11 cellular contexts compared by ENCODE assay signal in genomic region chr3:66485291-66485968, GRCh38. TPM values are rescaled to one million over a fixed set of nuclear protein-coding genes. Genes with fewer than 3 reads are reported as not detected.
DNase-seq lines count a peak whose midpoint lies in the region; ATAC-seq and TF ChIP-seq lines count a peak whose summit lies in the region.
"Had no signal": no experiment of that assay in that cellular context is flagged by ENCODE, and none has a peak within 500 bp of the region (broad histone marks: within the 10 kb centered on the region; RNA-seq: fewer than 3 reads in every experiment).

No MANE protein-coding gene starts in this region.

- intact Hi-C loops in CD4-positive, alpha-beta memory T cell (cut with micrococcal nuclease), result no loop called here
- intact Hi-C loops in esophagus squamous epithelium (cut with DNase I), result no loop called here

- no peak for TF ChIP-seq POLR2A in esophagus squamous epithelium (IDR thresholded peaks at IDR 0.05)

- H3K9me3 Mint-ChIP-seq in CD4-positive, alpha-beta memory T cell, result no peaks in the 10 kb centered on the region
- H3K9me3 Mint-ChIP-seq: T-helper 1 cell treated with Interleukin-12 subunit alpha and Interleukin-12 subunit beta and Interleukin-4 antibody, amounts not matched to agents 30 μg/mL and 1 μg/mL, for 36 hours had no signal

- H3K4me3 ChIP-seq in CD4-positive, alpha-beta memory T cell (ENCODE audit: low read length in 2 of 2), result no peak overlapping the region
- H3K4me3 ChIP-seq in esophagus squamous epithelium, result no peak overlapping the region

- no peaks in the 10 kb centered on the region for H3K36me3 ChIP-seq in CD4-positive, alpha-beta memory T cell (ENCODE audit: insufficient read depth, low read length)
- H3K36me3 ChIP-seq in esophagus squamous epithelium, result no peaks in the 10 kb centered on the region

- H3K4me1 Mint-ChIP-seq in CD4-positive, alpha-beta memory T cell, result peaks cover 71 to 76% (median 73%) of the 10 kb centered on the region in 4 donors

- H3K27me3 ChIP-seq in CD4-positive, alpha-beta memory T cell (ENCODE audit: insufficient read depth, low read length), result no peaks in the 10 kb centered on the region
- H3K27me3 ChIP-seq in esophagus squamous epithelium, result no peaks in the 10 kb centered on the region

- H3K36me3 Mint-ChIP-seq in CD4-positive, alpha-beta memory T cell, result peaks cover 2 to 4% of the 10 kb centered on the region in 2 donors

- no peak for ATAC-seq in GM19452 (IDR thresholded peaks at IDR 0.05; ENCODE audit: unreplicated experiment)
- no peak for ATAC-seq in GM18870 (IDR thresholded peaks at IDR 0.05; ENCODE audit: unreplicated experiment)

- TF ChIP-seq CTCF in esophagus squamous epithelium (IDR thresholded peaks at IDR 0.05), result no peak

- peak overlapping the region in 4 of 8 donors; percentile 12 to 65 (median 40) for H3K4me3 Mint-ChIP-seq in CD4-positive, alpha-beta memory T cell
- H3K4me3 Mint-ChIP-seq: activated naive CD8-positive, alpha-beta T cell; T-helper 1 cell treated with Interleukin-12 subunit alpha and Interleukin-12 subunit beta and Interleukin-4 antibody, amounts not matched to agents 30 μg/mL and 1 μg/mL, for 36 hours had no signal

- no peak for DNase-seq in CD4-positive, alpha-beta memory T cell
- DNase-seq in NCI-H2171 treated with DMSO at 0.1 percent for 48 hours (lab: John Stamatoyannopoulos, UW), result peak; percentile 96
- DNase-seq in esophagus squamous epithelium (lab: John Stamatoyannopoulos, UW), result peak; percentile 5
- DNase-seq in non-pigmented ciliary epithelial cell (ENCODE audit: low read depth), result peak; percentile 81
- no peak for DNase-seq in NCI-H1105 treated with DMSO at 0.1 percent for 48 hours (lab: John Stamatoyannopoulos, UW)
- DNase-seq in cortex of kidney (lab: John Stamatoyannopoulos, UW), result no peak
- DNase-seq: NCI-H2029 had no signal

- H3K27ac Mint-ChIP-seq in CD4-positive, alpha-beta memory T cell, result peak overlapping the region in 4 of 7 donors; percentile 10 to 75 (median 56)
- H3K27ac Mint-ChIP-seq: activated naive CD8-positive, alpha-beta T cell; T-helper 1 cell treated with Interleukin-12 subunit alpha and Interleukin-12 subunit beta and Interleukin-4 antibody, amounts not matched to agents 30 μg/mL and 1 μg/mL, for 36 hours had no signal

- POLR2A ChIA-PET in CD4-positive, alpha-beta memory T cell (lab: Charles Lee; ENCODE audit: partially characterized antibody), result interaction anchor here (0.9 to 6.1 kb wide), 4 partner anchors 9 to 15 kb away, joined by 3 to 51 read pairs (median 8); partner anchors contain the start of gene LRIG1

- peaks cover 97% of the 10 kb centered on the region for H3K4me1 ChIP-seq in CD4-positive, alpha-beta memory T cell (ENCODE audit: insufficient read depth, low read length)
- H3K4me1 ChIP-seq in esophagus squamous epithelium, result peaks cover 10 to 93% (median 54%) of the 10 kb centered on the region in 3 donors

- CTCF ChIA-PET in CD4-positive, alpha-beta memory T cell (lab: Charles Lee; ENCODE audit: partially characterized antibody), result interaction anchor here (1.2 to 3.3 kb wide), 2 partner anchors 11 to 91 kb away, joined by 3 to 12 read pairs; no protein-coding TSS in a partner anchor

- no peak overlapping the region for H3K27ac ChIP-seq in CD4-positive, alpha-beta memory T cell (ENCODE audit: low read depth, low read length)
- H3K27ac ChIP-seq in esophagus squamous epithelium, result peak overlapping the region in 3 of 4 donors; percentile 79 to 89 (median 81)

- no peaks in the 10 kb centered on the region for H3K9me3 ChIP-seq in CD4-positive, alpha-beta memory T cell (ENCODE audit: control insufficient read depth in 1 of 2, low read length in 2 of 2)
- H3K9me3 ChIP-seq in esophagus squamous epithelium, result no peaks in the 10 kb centered on the region

- H3K27me3 Mint-ChIP-seq in CD4-positive, alpha-beta memory T cell, result no peaks in the 10 kb centered on the region

- 57 to 64% methylated on average over 11 to 12 of the region's 12 CpGs for WGBS in esophagus squamous epithelium, 2 donors

RNA-seq across cellular contexts. Expression of gene LRIG1, which starts 15.4 kb away (rescaled TPM):
- 10 to 100 TPM; 66.3 to 71.7 TPM for total RNA-seq in CD4-positive, alpha-beta memory T cell
- polyA plus RNA-seq in CD4-positive, alpha-beta memory T cell, result 10 to 100 TPM; 28.6 to 58.5 TPM
- total RNA-seq in esophagus squamous epithelium, result 10 to 100 TPM in 3 of 4 donors, 1 to 10 TPM in 1; 7.5 to 30.5 (median 15.1) TPM

Comparison
In these comparisons a context has a peak if more than half of its experiments do, and no peak if none do; other contexts are left out.
1. DNase-seq: peak in NCI-H2171 treated with DMSO at 0.1 percent for 48 hours (single experiment), esophagus squamous epithelium (single experiment) and non-pigmented ciliary epithelial cell (single experiment); none in CD4-positive, alpha-beta memory T cell (0 of 5), NCI-H1105 treated with DMSO at 0.1 percent for 48 hours (single experiment) and cortex of kidney (single experiment).